ENCODE assay signal across 22 cellular contexts in genomic region chr9:129161534-129161837, GRCh38. TPM values are rescaled to one million over a fixed set of nuclear protein-coding genes. Genes with fewer than 3 reads are reported as not detected.
A peak's percentile ranks its signal among the peaks of the same experiment; 100 is the strongest.
DNase-seq lines count a peak whose midpoint lies in the region; ATAC-seq and TF ChIP-seq lines count a peak whose summit lies in the region.
"Had no signal": no experiment of that assay in that cellular context is flagged by ENCODE, and none has a peak within 500 bp of the region (broad histone marks: within the 10 kb centered on the region; RNA-seq: fewer than 3 reads in every experiment).

No MANE protein-coding gene starts in this region.

- BruUV-seq in Calu3 (replicated peaks; lab: Mats Ljungman, UMichigan) (no TSS peak), A673 (replicated peaks; lab: Mats Ljungman, UMichigan) (no TSS peak)

- H3K4me1 Mint-ChIP-seq in Calu3 (ENCODE audit: low read depth, unreplicated experiment) = peaks cover 20% of the 10 kb centered on the region
- H3K4me1 Mint-ChIP-seq in mesothelial cell of epicardium = peaks cover 18% of the 10 kb centered on the region
- H3K4me1 Mint-ChIP-seq: CD8-positive, alpha-beta memory T cell had no signal

- DNase-seq in Calu3 = no peak
- DNase-seq in adipocyte (ENCODE audit: low read depth) = no peak
- DNase-seq in mesothelial cell of epicardium (ENCODE audit: low spot score in 2 of 2, unreplicated experiment in 2 of 2) = no peak
- DNase-seq in NAMALWA (ENCODE audit: low spot score) = no peak
- DNase-seq in A673 (ENCODE audit: low spot score) = no peak
- DNase-seq in GM03348 (ENCODE audit: low spot score) = no peak
- DNase-seq: C1 segment of cervical spinal cord; CD8-positive, alpha-beta memory T cell; DMS53; GDM1; KBM-7; MM.1S; NCI-H1105; NCI-H146; NCI-H2029; NCI-H2227 treated with DMSO at 0.1 percent for 48 hours; NCI-H510A treated with DMSO at 0.1 percent for 48 hours; NCI-H748 treated with DMSO at 0.1 percent for 48 hours; NK-92 treated with Interleukin-12 subunit alpha and Interleukin-12 subunit beta, amount 100 ng/mL, for 24 hours had no signal

- intact Hi-C loops in Calu3 (cut with micrococcal nuclease; ENCODE audit: unreplicated experiment) (no loop called here), A673 (cut with micrococcal nuclease; ENCODE audit: unreplicated experiment) (no loop called here)

- peak overlapping the region; percentile 52 for H3K9ac ChIP-seq in adipocyte (ENCODE audit: low read length)

- no peak overlapping the region for H3K4me3 Mint-ChIP-seq in Calu3 (ENCODE audit: low read depth, unreplicated experiment)
- H3K4me3 Mint-ChIP-seq in mesothelial cell of epicardium = no peak overlapping the region
- H3K4me3 Mint-ChIP-seq: CD8-positive, alpha-beta memory T cell had no signal

- H3K4me1 ChIP-seq in adipocyte (ENCODE audit: control insufficient read depth, insufficient read depth, low read length) (peaks cover 43% of the 10 kb centered on the region), A673 (ENCODE audit: insufficient read depth, low read length, poor library complexity, severe bottlenecking) (no peaks in the 10 kb centered on the region)

- POLR2A ChIA-PET in A673 (lab: Charles Lee; ENCODE audit: low non-redundant PET) = no interaction called here

- H3K4me3 ChIP-seq in adipocyte (ENCODE audit: low read length) = peak overlapping the region; percentile 64
- H3K4me3 ChIP-seq in A673 (ENCODE audit: low read depth, low read length, poor library complexity, severe bottlenecking) = no peak overlapping the region

- peaks cover 2% of the 10 kb centered on the region for H3K9me3 Mint-ChIP-seq in Calu3 (ENCODE audit: low read depth, unreplicated experiment)
- peaks cover 4% of the 10 kb centered on the region for H3K9me3 Mint-ChIP-seq in mesothelial cell of epicardium
- H3K9me3 Mint-ChIP-seq: CD8-positive, alpha-beta memory T cell had no signal

- H3K27ac ChIP-seq in 22Rv1 = peak overlapping the region; percentile 27; the same call in 1 of the 2 replicates
- no peak overlapping the region for H3K27ac ChIP-seq in A673 (ENCODE audit: low read depth, low read length, poor library complexity, severe bottlenecking)

- H3K36me3 Mint-ChIP-seq in Calu3 (ENCODE audit: insufficient read depth, unreplicated experiment) (peaks cover 16% of the 10 kb centered on the region), mesothelial cell of epicardium (peaks cover 13% of the 10 kb centered on the region)
- H3K36me3 Mint-ChIP-seq: CD8-positive, alpha-beta memory T cell had no signal

- H3K27me3 ChIP-seq in adipocyte (replicated peaks; ENCODE audit: control insufficient read depth, insufficient read depth, low read length) (no peaks in the 10 kb centered on the region), A673 (replicated peaks; ENCODE audit: insufficient read depth, low read depth, low read length, poor library complexity) (no peaks in the 10 kb centered on the region)

- no peak for ATAC-seq in GM21367 (IDR thresholded peaks at IDR 0.05; ENCODE audit: unreplicated experiment)
- ATAC-seq: Panc1 had no signal

- CTCF ChIA-PET in Calu3 (lab: Charles Lee) (interaction anchor here (0.6 kb wide), 1 partner anchor 476 kb away, joined by 3 read pairs; no protein-coding TSS in a partner anchor), A673 (lab: Charles Lee) (no interaction called here)

- H3K27me3 Mint-ChIP-seq in Calu3 (ENCODE audit: unreplicated experiment) = no peaks in the 10 kb centered on the region
- no peaks in the 10 kb centered on the region for H3K27me3 Mint-ChIP-seq in mesothelial cell of epicardium (ENCODE audit: low read depth)
- H3K27me3 Mint-ChIP-seq: CD8-positive, alpha-beta memory T cell had no signal

- H3K9me3 ChIP-seq in adipocyte (ENCODE audit: control insufficient read depth, low read length) (no peaks in the 10 kb centered on the region), A673 (ENCODE audit: low read depth, low read length, poor library complexity, severe bottlenecking) (no peaks in the 10 kb centered on the region)

- peak overlapping the region; percentile 21 for H3K27ac Mint-ChIP-seq in Calu3 (ENCODE audit: unreplicated experiment)
- H3K27ac Mint-ChIP-seq in mesothelial cell of epicardium = peak overlapping the region; percentile 50

- no peak for TF ChIP-seq CTCF in 22Rv1 (IDR thresholded peaks at IDR 0.05)
- no peak for TF ChIP-seq CTCF in Calu3 (IDR thresholded peaks at IDR 0.05; ENCODE audit: unreplicated experiment)
- no peak for TF ChIP-seq CTCF in mesothelial cell of epicardium (IDR thresholded peaks at IDR 0.05; ENCODE audit: unreplicated experiment)
- TF ChIP-seq CTCF in A673 (conservative IDR thresholded peaks at IDR 0.05; ENCODE audit: low read depth, low read length) = no peak

- H3K36me3 ChIP-seq in adipocyte (ENCODE audit: control insufficient read depth, insufficient read depth, low read length, severe bottlenecking) = no peaks in the 10 kb centered on the region
- H3K36me3 ChIP-seq in A673 (ENCODE audit: insufficient read depth, low read length, poor library complexity, severe bottlenecking) = no peaks in the 10 kb centered on the region

RNA-seq across cellular contexts. Expression of gene IER5L, which starts 16.6 kb away (rescaled TPM):
- total RNA-seq in Calu3 (2022) (53.1 and 60.3 TPM in 2 replicates), mesothelial cell of epicardium (31.3 to 34.7 TPM (median 31.9 TPM) in 3 replicates), A673 (2021) (12.1 and 14.0 TPM in 2 replicates)

RNA-seq across cellular contexts. Expression of gene PTPA, which starts 50.3 kb away (rescaled TPM):
- total RNA-seq in Calu3 (2022) (76.2 and 83.3 TPM in 2 replicates), mesothelial cell of epicardium (157 to 164 TPM (median 160 TPM) in 3 replicates), A673 (2021) (153 and 157 TPM in 2 replicates)

RNA-seq across cellular contexts. Expression of gene CRAT, which starts 50.9 kb away (rescaled TPM):
- 7.1 and 9.2 TPM in 2 replicates for total RNA-seq in Calu3 (2022)
- total RNA-seq in mesothelial cell of epicardium = 26.4 to 27.6 TPM (median 26.4 TPM) in 3 replicates
- 10.1 and 16.2 TPM in 2 replicates for total RNA-seq in A673 (2021)
